ENCODE assay signal across 12 cellular contexts in the genomic region with DNA sequence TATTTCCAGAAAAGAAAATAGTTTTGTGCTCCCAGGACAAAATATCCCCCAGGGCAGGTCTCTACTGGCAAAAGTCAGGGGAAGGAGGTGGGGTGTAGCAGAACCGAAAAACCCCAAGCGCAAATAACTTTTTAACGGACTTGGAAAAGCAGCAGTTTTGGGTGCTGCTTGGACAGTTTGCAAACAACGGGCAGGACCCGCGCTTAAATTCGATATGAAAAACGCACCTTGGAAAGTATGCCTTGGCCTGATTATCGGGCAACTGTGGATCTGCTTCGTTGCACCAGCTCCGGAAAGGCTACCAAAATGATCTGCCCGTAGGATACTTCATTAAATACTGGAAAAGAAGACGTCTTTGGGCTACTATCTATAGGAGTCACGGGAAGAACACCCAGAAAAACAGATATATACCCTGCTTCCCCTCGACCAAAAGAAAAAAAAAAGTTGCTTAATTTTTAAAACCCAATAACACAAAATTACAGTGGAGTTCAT. TPM values are rescaled to one million over a fixed set of nuclear protein-coding genes. Genes with fewer than 3 reads are reported as not detected.
DNase-seq lines count a peak whose midpoint lies in the region; ATAC-seq and TF ChIP-seq lines count a peak whose summit lies in the region.
"Had no signal": no experiment of that assay in that cellular context is flagged by ENCODE, and none has a peak within 500 bp of the region (broad histone marks: within the 10 kb centered on the region; RNA-seq: fewer than 3 reads in every experiment).

No MANE protein-coding gene starts in this region.

- H3K56ac ChIP-seq in IMR-90 (ENCODE audit: extremely low read depth, insufficient read depth, low read length) (no peak overlapping the region), mesendoderm (ENCODE audit: low read length) (no peak overlapping the region)

- no peak overlapping the region for H3K27ac ChIP-seq in IMR-90 (ENCODE audit: insufficient read depth, low read length)
- H3K27ac ChIP-seq in mesenchymal stem cell (ENCODE audit: low read length, poor library complexity, severe bottlenecking) = no peak overlapping the region
- no peak overlapping the region for H3K27ac ChIP-seq in subcutaneous abdominal adipose tissue (ENCODE audit: low read depth, low read length)
- no peak overlapping the region for H3K27ac ChIP-seq in mesendoderm (ENCODE audit: low read depth, low read length)

- H3K27ac Mint-ChIP-seq in chondrocyte (ENCODE audit: unreplicated experiment) = no peak overlapping the region
- H3K27ac Mint-ChIP-seq: activated CD4-positive, alpha-beta memory T cell treated with anti-CD3 and anti-CD28 coated beads, Interleukin-2, amount 10 ng/mL, durations not matched to agents 7 days and 5 days had no signal

- H3K27me3 Mint-ChIP-seq in chondrocyte (ENCODE audit: low read depth) = peaks cover 16% of the 10 kb centered on the region

- H3K27me3 ChIP-seq in IMR-90 (ENCODE audit: control insufficient read depth, insufficient read depth, low read length) = peaks cover 44% of the 10 kb centered on the region
- H3K27me3 ChIP-seq in mesenchymal stem cell (ENCODE audit: control insufficient read depth in 1 of 2, insufficient read depth in 1 of 2, low read length in 2 of 2) = peaks cover 3 to 32% of the 10 kb centered on the region in 2 experiments
- peaks cover 0 to 9% (median 2%) of the 10 kb centered on the region in 5 donors for H3K27me3 ChIP-seq in subcutaneous abdominal adipose tissue (ENCODE audit: control insufficient read depth in 5 of 5, insufficient read depth in 4 of 5, low read length in 5 of 5)
- H3K27me3 ChIP-seq in mesendoderm (ENCODE audit: insufficient read depth, low read length, poor library complexity) = peaks cover 29% of the 10 kb centered on the region
- H3K27me3 ChIP-seq: adrenal gland had no signal

- no peaks in the 10 kb centered on the region for H3K36me3 ChIP-seq in IMR-90 (ENCODE audit: control insufficient read depth, insufficient read depth, low read length)
- peaks cover 0 to 8% of the 10 kb centered on the region in 2 experiments for H3K36me3 ChIP-seq in mesenchymal stem cell (ENCODE audit: control insufficient read depth in 1 of 2, insufficient read depth in 2 of 2, low read depth in 1 of 2, low read length in 2 of 2)
- H3K36me3 ChIP-seq in subcutaneous abdominal adipose tissue (ENCODE audit: control insufficient read depth in 5 of 5, insufficient read depth in 5 of 5, low read length in 5 of 5) = no peaks in the 10 kb centered on the region
- no peaks in the 10 kb centered on the region for H3K36me3 ChIP-seq in mesendoderm (ENCODE audit: control insufficient read depth, insufficient read depth, low read length)
- H3K36me3 ChIP-seq: adrenal gland had no signal

- H2BK15ac ChIP-seq in IMR-90 (ENCODE audit: low read depth, low read length) = no peak overlapping the region
- H2BK15ac ChIP-seq in mesenchymal stem cell (ENCODE audit: low read depth, poor library complexity, severe bottlenecking) = no peak overlapping the region
- no peak overlapping the region for H2BK15ac ChIP-seq in mesendoderm (replicated peaks; ENCODE audit: low read depth)

- CTCF ChIA-PET in IMR-90 (lab: Yijun Ruan, JAX) = no interaction called here

- intact Hi-C loops in IMR-90 (cut with micrococcal nuclease) = no loop called here

- DNase-seq in IMR-90 = no peak
- no peak for DNase-seq in chondrocyte (ENCODE audit: low spot score)
- DNase-seq in mesenchymal stem cell = no peak
- no peak for DNase-seq in mesendoderm
- DNase-seq: activated CD4-positive, alpha-beta memory T cell treated with anti-CD3 and anti-CD28 coated beads, Interleukin-2, amount 10 ng/mL, durations not matched to agents 7 days and 5 days; GOT3; NCI-H1092 treated with DMSO at 0.1 percent for 48 hours; NCI-H82 had no signal

- no peak overlapping the region for H3K4me3 ChIP-seq in IMR-90 (ENCODE audit: insufficient read depth, low read depth, low read length)
- H3K4me3 ChIP-seq in mesenchymal stem cell (ENCODE audit: insufficient read depth in 1 of 2, low read depth in 1 of 2, low read length in 2 of 2) = peak overlapping the region in 1 of 2 experiments; percentile 23
- peak overlapping the region in 3 of 5 donors; percentile 22 to 88 (median 39) for H3K4me3 ChIP-seq in subcutaneous abdominal adipose tissue (ENCODE audit: low read depth in 1 of 5, low read length in 5 of 5)
- H3K4me3 ChIP-seq in mesendoderm (ENCODE audit: low read length) = no peak overlapping the region

- no peak overlapping the region for H3K18ac ChIP-seq in IMR-90 (ENCODE audit: low read depth, low read length)
- H3K18ac ChIP-seq in mesenchymal stem cell (ENCODE audit: low read depth in 1 of 2, low read length in 2 of 2) = no peak overlapping the region
- H3K18ac ChIP-seq in mesendoderm (ENCODE audit: low read length) = no peak overlapping the region

- H3K79me1 ChIP-seq in IMR-90 (ENCODE audit: low read depth in 1 of 2, low read length in 2 of 2) (peaks cover 8 to 10% of the 10 kb centered on the region in 2 experiments), mesenchymal stem cell (replicated peaks; ENCODE audit: low read length, poor library complexity, severe bottlenecking) (no peaks in the 10 kb centered on the region), mesendoderm (ENCODE audit: low read length) (no peaks in the 10 kb centered on the region)

- no peak overlapping the region for H2BK12ac ChIP-seq in mesenchymal stem cell (ENCODE audit: low read length in 2 of 2)

- POLR2A ChIA-PET in IMR-90 (lab: Charles Lee; ENCODE audit: unreplicated experiment) = no interaction called here

- H3K4ac ChIP-seq in IMR-90 (ENCODE audit: low read depth, low read length) = no peak overlapping the region
- H3K4ac ChIP-seq in mesenchymal stem cell (ENCODE audit: low read depth in 1 of 2, low read length in 2 of 2) = no peak overlapping the region
- no peak overlapping the region for H3K4ac ChIP-seq in mesendoderm (ENCODE audit: low read depth, low read length)

- no TSS peak for BruUV-seq in IMR-90 (replicated peaks; lab: Mats Ljungman, UMichigan)

- H4K5ac ChIP-seq in IMR-90 (ENCODE audit: low read depth, low read length) = no peak overlapping the region
- no peak overlapping the region for H4K5ac ChIP-seq in mesendoderm (ENCODE audit: low read length)

- H4K20me1 ChIP-seq in IMR-90 (ENCODE audit: insufficient read depth, low read length) = peaks cover 6% of the 10 kb centered on the region; the same call in 1 of the 2 replicates

- H2BK20ac ChIP-seq in IMR-90 (ENCODE audit: low read depth, low read length) = no peak overlapping the region

- H4K8ac ChIP-seq in IMR-90 (ENCODE audit: low read depth in 2 of 2, low read length in 2 of 2) = no peak overlapping the region
- H4K8ac ChIP-seq in mesenchymal stem cell (ENCODE audit: low read length) = no peak overlapping the region
- no peak overlapping the region for H4K8ac ChIP-seq in mesendoderm (ENCODE audit: low read depth, low read length)

- H3K9ac ChIP-seq in IMR-90 (ENCODE audit: low read depth, low read length) (no peak overlapping the region), mesenchymal stem cell (ENCODE audit: low read length) (no peak overlapping the region), subcutaneous abdominal adipose tissue (ENCODE audit: low read length in 5 of 5) (no peak overlapping the region), mesendoderm (ENCODE audit: low read length) (no peak overlapping the region)

- TF ChIP-seq POLR2A in IMR-90 (IDR thresholded peaks at IDR 0.05; ENCODE audit: low read depth, low read length) = no peak

- H2AK5ac ChIP-seq in IMR-90 (ENCODE audit: low read depth, low read length) = no peak overlapping the region
- H2AK5ac ChIP-seq in mesenchymal stem cell (ENCODE audit: low read length, severe bottlenecking) = no peak overlapping the region
- no peak overlapping the region for H2AK5ac ChIP-seq in mesendoderm (ENCODE audit: low read length)

- ATAC-seq in IMR-90 (ENCODE audit: low read depth) (no peak), HG02642 (IDR thresholded peaks at IDR 0.05; ENCODE audit: poor library complexity, unreplicated experiment) (no peak), HG02623 (IDR thresholded peaks at IDR 0.05; ENCODE audit: unreplicated experiment) (no peak)

- H2BK120ac ChIP-seq in IMR-90 (ENCODE audit: low read depth, low read length) (no peak overlapping the region), mesenchymal stem cell (ENCODE audit: low read depth, low read length) (no peak overlapping the region), mesendoderm (ENCODE audit: low read depth, low read length) (no peak overlapping the region)

- H2BK5ac ChIP-seq in IMR-90 (ENCODE audit: low read depth, low read length, poor library complexity, severe bottlenecking) = no peak overlapping the region
- H2BK5ac ChIP-seq in mesenchymal stem cell (ENCODE audit: low read depth, low read length, poor library complexity, severe bottlenecking) = no peak overlapping the region
- H2BK5ac ChIP-seq in mesendoderm (ENCODE audit: low read length) = no peak overlapping the region

- TF ChIP-seq RAD21 in IMR-90 (IDR thresholded peaks at IDR 0.05; ENCODE audit: low read length) = no peak

- no peak overlapping the region for H2AK9ac ChIP-seq in IMR-90 (replicated peaks; ENCODE audit: low read depth, low read length, poor library complexity)

- H4K91ac ChIP-seq in IMR-90 (ENCODE audit: insufficient read depth, low read depth, low read length) = no peak overlapping the region
- H4K91ac ChIP-seq in mesenchymal stem cell (ENCODE audit: low read length) = no peak overlapping the region

- H3K9me3 Mint-ChIP-seq in chondrocyte (ENCODE audit: low read depth) = no peaks in the 10 kb centered on the region
- H3K9me3 Mint-ChIP-seq: activated CD4-positive, alpha-beta memory T cell treated with anti-CD3 and anti-CD28 coated beads, Interleukin-2, amount 10 ng/mL, durations not matched to agents 7 days and 5 days had no signal

- H3K4me2 ChIP-seq in IMR-90 (ENCODE audit: low read depth, low read length) (no peak overlapping the region), mesenchymal stem cell (ENCODE audit: low read length, poor library complexity, severe bottlenecking) (peak overlapping the region; percentile 89), mesendoderm (ENCODE audit: low read length) (no peak overlapping the region)

- in situ Hi-C loops in IMR-90 (cut with MboI; ENCODE audit: low sequenced_read_pairs) = no loop called here

- no peaks in the 10 kb centered on the region for H3K79me2 ChIP-seq in mesendoderm (ENCODE audit: control insufficient read depth, insufficient read depth, low read length)

- dilution Hi-C loops in IMR-90 (cut with HindIII; ENCODE audit: low sequenced_read_pairs, unreplicated experiment) = no loop called here

- H2AFZ ChIP-seq in IMR-90 (replicated peaks; ENCODE audit: low read length, poor library complexity) = no peak overlapping the region
- no peak overlapping the region for H2AFZ ChIP-seq in mesenchymal stem cell (ENCODE audit: low read depth, low read length)

- peaks cover 6% of the 10 kb centered on the region for H3K4me1 ChIP-seq in IMR-90 (ENCODE audit: control insufficient read depth, insufficient read depth, low read length)
- H3K4me1 ChIP-seq in mesenchymal stem cell (ENCODE audit: control insufficient read depth, insufficient read depth, low read depth, low read length) = peaks cover 27% of the 10 kb centered on the region
- H3K4me1 ChIP-seq in subcutaneous abdominal adipose tissue (ENCODE audit: control insufficient read depth in 5 of 5, insufficient read depth in 5 of 5, low read length in 5 of 5) = peaks cover 0 to 43% (median 36%) of the 10 kb centered on the region in 5 donors
- H3K4me1 ChIP-seq in mesendoderm (ENCODE audit: control insufficient read depth, low read depth, low read length) = peaks cover 6% of the 10 kb centered on the region

- peaks cover 5% of the 10 kb centered on the region; the same call in 1 of the 2 replicates for H3K9me1 ChIP-seq in IMR-90 (ENCODE audit: insufficient read depth, low read length)

- H3K4me1 Mint-ChIP-seq in chondrocyte (ENCODE audit: low read depth) = peaks cover 35% of the 10 kb centered on the region

- no peaks in the 10 kb centered on the region for H3K36me3 Mint-ChIP-seq in chondrocyte (ENCODE audit: low read depth)

- H3K23ac ChIP-seq in IMR-90 (ENCODE audit: low read depth, low read length) = peak overlapping the region; percentile 51
- no peak overlapping the region for H3K23ac ChIP-seq in mesenchymal stem cell (ENCODE audit: low read length in 2 of 2)
- no peak overlapping the region for H3K23ac ChIP-seq in mesendoderm (ENCODE audit: low read length)

- H3K14ac ChIP-seq in IMR-90 (replicated peaks; ENCODE audit: low read depth, low read length) (no peak overlapping the region), mesenchymal stem cell (ENCODE audit: low read length in 2 of 2) (no peak overlapping the region)

- TF ChIP-seq CTCF in IMR-90 (conservative IDR thresholded peaks at IDR 0.05; ENCODE audit: low read depth, low read length) = no peak
- TF ChIP-seq CTCF in chondrocyte (IDR thresholded peaks at IDR 0.05) = no peak

- WGBS in IMR-90 (ENCODE audit: extremely low coverage in 2 of 2, insufficient read length in 1 of 2), 2 experiments = 11% methylated on average over 7 of the region's 15 CpGs; no CpG with 5 or more reads in 1 of the 2 experiments
- WGBS in mesenchymal stem cell = 35% methylated on average over 15 of the region's 15 CpGs
- WGBS in mesendoderm (ENCODE audit: extremely low coverage, insufficient coverage, low lambda C conversion rate) = no CpG with 5 or more reads among the region's 15 CpGs

- peak overlapping the region; percentile 43 for H3K4me3 Mint-ChIP-seq in chondrocyte (ENCODE audit: unreplicated experiment)

- H3K9me3 ChIP-seq in IMR-90 (ENCODE audit: control insufficient read depth, insufficient read depth, low read length) = no peaks in the 10 kb centered on the region
- no peaks in the 10 kb centered on the region for H3K9me3 ChIP-seq in mesenchymal stem cell (ENCODE audit: control insufficient read depth, low read length)
- H3K9me3 ChIP-seq in subcutaneous abdominal adipose tissue (ENCODE audit: control insufficient read depth in 5 of 5, low read length in 5 of 5) = no peaks in the 10 kb centered on the region
- H3K9me3 ChIP-seq: adrenal gland had no signal

RNA-seq across cellular contexts. Expression of a gene that starts 2.9 kb away (rescaled TPM):
- 4.7 and 5.0 TPM in 2 replicates for total RNA-seq in IMR-90 (2012; rRNA removed)
- 5.8 and 7.3 TPM in 2 replicates for polyA plus RNA-seq in IMR-90 (2012; rRNA removed)
- 5.6 and 12.3 TPM in 2 replicates for polyA plus RNA-seq in IMR-90 (2012; cell fraction: cytosol; rRNA removed)
- 4.9 and 5.0 TPM in 2 replicates for polyA plus RNA-seq in IMR-90 (2012; cell fraction: nucleus; rRNA removed; ENCODE audit: low replicate concordance)
- total RNA-seq in chondrocyte = 17.1 to 18.1 TPM (median 17.5 TPM) in 3 replicates
- 9.8 TPM for polyA plus RNA-seq in mesenchymal stem cell (2013, experiment 1 of 2)
- 8.9 TPM for polyA plus RNA-seq in mesenchymal stem cell (2013, experiment 2 of 2)
- 6.5 TPM for polyA plus RNA-seq in mesendoderm (2013, experiment 1 of 2)
- polyA plus RNA-seq in mesendoderm (2013, experiment 2 of 2) = 6.1 TPM

Comparison
In these comparisons a context has a peak if more than half of its experiments do, and no peak if none do; other contexts are left out.
1. H3K4me3 ChIP-seq: peak in subcutaneous abdominal adipose tissue (3 of 5); none in IMR-90 (single experiment) and mesendoderm (single experiment).